In genomic region chr12:131643581-131644452, GRCh38 we compare ENCODE assay signal across 20 cellular contexts.
"Had no signal": no experiment of that assay in that cellular context is flagged by ENCODE, and none has a peak within 500 bp of the region (broad histone marks: within the 10 kb centered on the region; RNA-seq: fewer than 3 reads in every experiment).

No MANE protein-coding gene starts in this region.

- ATAC-seq: left lung; natural killer cell treated with Interleukin-12 subunit alpha and Interleukin-12 subunit beta and Interleukin-15 and Interleukin-18, amount 100 ng/mL, for 72 hours; stimulated activated naive CD8-positive, alpha-beta T cell treated with anti-CD3 and anti-CD28 coated beads, Interleukin-15, Interleukin-2, amounts not matched to agents 100 U/mL and 50 U/mL, for 24 hours; T-helper 17 cell had no signal

- H3K4me1 Mint-ChIP-seq: activated naive CD4-positive, alpha-beta T cell treated with anti-CD3 and anti-CD28 coated beads, Interleukin-2, amount 50 U/mL, for 24 hours; T-helper 17 cell had no signal

- DNase-seq: activated CD4-positive, alpha-beta memory T cell treated with anti-CD3 and anti-CD28 coated beads, Interleukin-2, amount 10 ng/mL, durations not matched to agents 7 days and 5 days; activated CD4-positive, alpha-beta T cell treated with anti-CD3 and anti-CD28 coated beads for 4 hours; activated T-cell treated with anti-CD3 and anti-CD28 coated beads, Interleukin-2, amount 50 U/mL, for 24 hours; adrenal gland; kidney; left lung; mammary epithelial cell; stimulated activated CD4-positive, alpha-beta T cell treated with anti-CD3 and anti-CD28 coated beads, Interleukin-15, amount 100 ng/mL, for 24 hours; stimulated activated CD4-positive, alpha-beta T cell treated with anti-CD3 and anti-CD28 coated beads, Interleukin-4, amount 100 ng/mL, for 4 hours; stimulated activated CD8-positive, alpha-beta memory T cell treated with anti-CD3 and anti-CD28 coated beads, Interleukin-4, amount 100 ng/mL, for 48 hours; stimulated activated naive CD8-positive, alpha-beta T cell treated with anti-CD3 and anti-CD28 coated beads, Interleukin-15, Interleukin-2, amounts not matched to agents 100 U/mL and 50 U/mL, for 24 hours; T-helper 17 cell; upper lobe of left lung had no signal

- H3K4me3 ChIP-seq: adrenal gland, dorsolateral prefrontal cortex, esophagus muscularis mucosa, hepatocyte, left lung, right atrium auricular region, upper lobe of left lung had no signal

- H3K27ac Mint-ChIP-seq: activated CD4-positive, alpha-beta memory T cell treated with anti-CD3 and anti-CD28 coated beads, Interleukin-2, amount 10 ng/mL, durations not matched to agents 7 days and 5 days; activated naive CD4-positive, alpha-beta T cell treated with anti-CD3 and anti-CD28 coated beads, Interleukin-2, amount 50 U/mL, for 24 hours; activated T-cell treated with anti-CD3 and anti-CD28 coated beads, Interleukin-2, amount 50 U/mL, for 24 hours; natural killer cell treated with Interleukin-12 subunit alpha and Interleukin-12 subunit beta and Interleukin-15 and Interleukin-18, amount 100 ng/mL, for 72 hours; progenitor cell of endocrine pancreas; T-helper 17 cell had no signal

- H3K36me3 ChIP-seq: adrenal gland, esophagus muscularis mucosa, left lung, right atrium auricular region, upper lobe of left lung had no signal

- H3K27me3 ChIP-seq: adrenal gland, dorsolateral prefrontal cortex, hepatocyte, right atrium auricular region, upper lobe of left lung had no signal

- H3K36me3 Mint-ChIP-seq: activated naive CD4-positive, alpha-beta T cell treated with anti-CD3 and anti-CD28 coated beads, Interleukin-2, amount 50 U/mL, for 24 hours; natural killer cell treated with Interleukin-12 subunit alpha and Interleukin-12 subunit beta and Interleukin-15 and Interleukin-18, amount 100 ng/mL, for 72 hours had no signal

- H3K9me3 ChIP-seq: adrenal gland, esophagus muscularis mucosa, left lung, right atrium auricular region, upper lobe of left lung had no signal

- H2AFZ ChIP-seq: hepatocyte had no signal

- H3K4me1 ChIP-seq: adrenal gland, esophagus muscularis mucosa, left lung, right atrium auricular region, upper lobe of left lung had no signal

- H3K27ac ChIP-seq: adrenal gland, esophagus muscularis mucosa, hepatocyte, left lung, right atrium auricular region, upper lobe of left lung had no signal

- H3K79me2 ChIP-seq: hepatocyte had no signal

- H3K4me2 ChIP-seq: hepatocyte had no signal

- H3K4me3 Mint-ChIP-seq: activated CD4-positive, alpha-beta memory T cell treated with anti-CD3 and anti-CD28 coated beads, Interleukin-2, amount 10 ng/mL, durations not matched to agents 7 days and 5 days; activated naive CD4-positive, alpha-beta T cell treated with anti-CD3 and anti-CD28 coated beads, Interleukin-2, amount 50 U/mL, for 24 hours; activated T-cell treated with anti-CD3 and anti-CD28 coated beads, Interleukin-2, amount 50 U/mL, for 24 hours; natural killer cell treated with Interleukin-12 subunit alpha and Interleukin-12 subunit beta and Interleukin-15 and Interleukin-18, amount 100 ng/mL, for 72 hours; T-helper 17 cell had no signal

- H3K9me3 Mint-ChIP-seq: activated CD4-positive, alpha-beta memory T cell treated with anti-CD3 and anti-CD28 coated beads, Interleukin-2, amount 10 ng/mL, durations not matched to agents 7 days and 5 days; activated naive CD4-positive, alpha-beta T cell treated with anti-CD3 and anti-CD28 coated beads, Interleukin-2, amount 50 U/mL, for 24 hours; activated T-cell treated with anti-CD3 and anti-CD28 coated beads, Interleukin-2, amount 50 U/mL, for 24 hours; natural killer cell treated with Interleukin-12 subunit alpha and Interleukin-12 subunit beta and Interleukin-15 and Interleukin-18, amount 100 ng/mL, for 72 hours had no signal
